Comparison of ENCODE assay signal across 17 cellular contexts in genomic region chr19:30172643-30173242, GRCh38.
DNase-seq lines count a peak whose midpoint lies in the region; ATAC-seq and TF ChIP-seq lines count a peak whose summit lies in the region.
"Had no signal": no experiment of that assay in that cellular context is flagged by ENCODE, and none has a peak within 500 bp of the region (broad histone marks: within the 10 kb centered on the region; RNA-seq: fewer than 3 reads in every experiment).

No MANE protein-coding gene starts in this region.

- no peaks in the 10 kb centered on the region for H3F3A ChIP-seq in smooth muscle cell (ENCODE audit: low read depth)

- H2BK15ac ChIP-seq in IMR-90 (ENCODE audit: low read depth, low read length): no peak overlapping the region

- in situ Hi-C loops in IMR-90 (cut with MboI; ENCODE audit: low sequenced_read_pairs): no loop called here

- peaks cover 44% of the 10 kb centered on the region for H3K9me3 ChIP-seq in IMR-90 (ENCODE audit: control insufficient read depth, insufficient read depth, low read length)
- H3K9me3 ChIP-seq in esophagus muscularis mucosa: no peaks in the 10 kb centered on the region
- no peaks in the 10 kb centered on the region for H3K9me3 ChIP-seq in mucosa of descending colon
- H3K9me3 ChIP-seq in vagina: no peaks in the 10 kb centered on the region
- H3K9me3 ChIP-seq in smooth muscle cell (replicated peaks; ENCODE audit: low read depth): no peaks in the 10 kb centered on the region
- H3K9me3 ChIP-seq: BLaER1, Caco-2 had no signal

- H2BK20ac ChIP-seq in IMR-90 (ENCODE audit: low read depth, low read length): no peak overlapping the region

- H3K4ac ChIP-seq in IMR-90 (ENCODE audit: low read depth, low read length): no peak overlapping the region

- no peak for TF ChIP-seq RAD21 in IMR-90 (IDR thresholded peaks at IDR 0.05; ENCODE audit: low read length)

- DNase-seq in IMR-90: no peak
- peak; percentile 83 for DNase-seq in esophagus muscularis mucosa (ENCODE audit: extremely low spot score)
- DNase-seq in mucosa of descending colon: peak in 1 of 3 donors; percentile 12
- DNase-seq in vagina (ENCODE audit: extremely low spot score in 2 of 2): peak; percentile 74 to 78
- no peak for DNase-seq in T-helper 1 cell
- DNase-seq in NCI-H446 (lab: John Stamatoyannopoulos, UW): no peak
- no peak for DNase-seq in smooth muscle cell (lab: John Stamatoyannopoulos, UW; ENCODE audit: unreplicated experiment)
- DNase-seq in activated naive CD4-positive, alpha-beta T cell treated with Interleukin-2 at 50 U/mL for 16 hours: no peak
- DNase-seq: AML-193; Caco-2; CD8-positive, alpha-beta memory T cell; DND-41; GDM1; H9; KBM-7 had no signal

- no peak for TF ChIP-seq EP300 in esophagus muscularis mucosa (IDR thresholded peaks at IDR 0.05)

- no peak overlapping the region for H4K8ac ChIP-seq in IMR-90 (ENCODE audit: low read depth in 2 of 2, low read length in 2 of 2)

- ATAC-seq in IMR-90 (ENCODE audit: low read depth): no peak
- peak; percentile 65 for ATAC-seq in mucosa of descending colon
- ATAC-seq: GM23338 had no signal

- H2AK9ac ChIP-seq in IMR-90 (replicated peaks; ENCODE audit: low read depth, low read length, poor library complexity): no peak overlapping the region

- no peak overlapping the region for H3K23ac ChIP-seq in IMR-90 (ENCODE audit: low read depth, low read length)

- H3K36me3 ChIP-seq in IMR-90 (ENCODE audit: control insufficient read depth, insufficient read depth, low read length) (no peaks in the 10 kb centered on the region), esophagus muscularis mucosa (no peaks in the 10 kb centered on the region), mucosa of descending colon (ENCODE audit: low read depth) (no peaks in the 10 kb centered on the region), vagina (no peaks in the 10 kb centered on the region), smooth muscle cell (ENCODE audit: low read depth) (no peaks in the 10 kb centered on the region)
- H3K36me3 ChIP-seq: BLaER1 had no signal

- H2AFZ ChIP-seq in IMR-90 (replicated peaks; ENCODE audit: low read length, poor library complexity) (peak overlapping the region; percentile 32), smooth muscle cell (ENCODE audit: low read depth) (no peak overlapping the region)
- H2AFZ ChIP-seq: GM23338 had no signal

- intact Hi-C loops in IMR-90 (cut with micrococcal nuclease) (no loop called here), esophagus muscularis mucosa (cut with DNase I) (no loop called here), mucosa of descending colon (cut with DNase I, micrococcal nuclease) (no loop called here), vagina (cut with DNase I) (no loop called here)

- no peak overlapping the region for H2AK5ac ChIP-seq in IMR-90 (ENCODE audit: low read depth, low read length)

- H3K18ac ChIP-seq in IMR-90 (ENCODE audit: low read depth, low read length): no peak overlapping the region

- no peak overlapping the region for H3K14ac ChIP-seq in IMR-90 (replicated peaks; ENCODE audit: low read depth, low read length)

- H4K91ac ChIP-seq in IMR-90 (ENCODE audit: insufficient read depth, low read depth, low read length): no peak overlapping the region

- CTCF ChIA-PET in IMR-90 (lab: Yijun Ruan, JAX): no interaction called here

- dilution Hi-C loops in IMR-90 (cut with HindIII; ENCODE audit: low sequenced_read_pairs, unreplicated experiment): no loop called here

- no peak overlapping the region for H3K27ac ChIP-seq in IMR-90 (ENCODE audit: insufficient read depth, low read length)
- no peak overlapping the region for H3K27ac ChIP-seq in esophagus muscularis mucosa (replicated peaks in 1 of 4)
- H3K27ac ChIP-seq in vagina: no peak overlapping the region
- no peak overlapping the region for H3K27ac ChIP-seq in smooth muscle cell (ENCODE audit: low read depth)
- H3K27ac ChIP-seq: BLaER1 had no signal

- POLR2A ChIA-PET in IMR-90 (lab: Charles Lee; ENCODE audit: unreplicated experiment): no interaction called here

- no peaks in the 10 kb centered on the region for H3K79me1 ChIP-seq in IMR-90 (ENCODE audit: low read depth in 1 of 2, low read length in 2 of 2)

- H3K4me1 ChIP-seq in IMR-90 (ENCODE audit: control insufficient read depth, insufficient read depth, low read length) (no peaks in the 10 kb centered on the region), esophagus muscularis mucosa (no peaks in the 10 kb centered on the region), mucosa of descending colon (ENCODE audit: low read depth) (peaks cover 7% of the 10 kb centered on the region), vagina (no peaks in the 10 kb centered on the region), smooth muscle cell (ENCODE audit: low read depth) (no peaks in the 10 kb centered on the region)
- H3K4me1 ChIP-seq: BLaER1, Caco-2 had no signal

- H4K5ac ChIP-seq in IMR-90 (ENCODE audit: low read depth, low read length): no peak overlapping the region

- H3K9me1 ChIP-seq in IMR-90 (ENCODE audit: insufficient read depth, low read length): no peaks in the 10 kb centered on the region

- H2BK5ac ChIP-seq in IMR-90 (ENCODE audit: low read depth, low read length, poor library complexity, severe bottlenecking): no peak overlapping the region

- TF ChIP-seq POLR2A in IMR-90 (IDR thresholded peaks at IDR 0.05; ENCODE audit: low read depth, low read length) (no peak), esophagus muscularis mucosa (IDR thresholded peaks at IDR 0.05; ENCODE audit: low read depth) (no peak), vagina (IDR thresholded peaks at IDR 0.05) (no peak)

- 48% methylated on average over 2 of the region's 8 CpGs; no CpG with 5 or more reads in 1 of the 2 experiments for WGBS in IMR-90 (ENCODE audit: extremely low coverage in 2 of 2, insufficient read length in 1 of 2), 2 experiments
- 33% methylated on average over 1 of the region's 8 CpGs for WGBS in esophagus muscularis mucosa
- 94% methylated on average over 8 of the region's 8 CpGs for WGBS in smooth muscle cell (ENCODE audit: low lambda C conversion rate)

- H4K20me1 ChIP-seq in IMR-90 (ENCODE audit: insufficient read depth, low read length) (no peaks in the 10 kb centered on the region), smooth muscle cell (ENCODE audit: low read depth) (no peaks in the 10 kb centered on the region)
- H4K20me1 ChIP-seq: BLaER1 had no signal

- H3K56ac ChIP-seq in IMR-90 (ENCODE audit: extremely low read depth, insufficient read depth, low read length): no peak overlapping the region

- H2BK120ac ChIP-seq in IMR-90 (ENCODE audit: low read depth, low read length): no peak overlapping the region

- H3K27me3 ChIP-seq in IMR-90 (ENCODE audit: control insufficient read depth, insufficient read depth, low read length) (no peaks in the 10 kb centered on the region), esophagus muscularis mucosa (peaks cover 0 to 34% (median 0%) of the 10 kb centered on the region in 4 donors), vagina (no peaks in the 10 kb centered on the region), smooth muscle cell (ENCODE audit: low read depth) (no peaks in the 10 kb centered on the region)
- H3K27me3 ChIP-seq: BLaER1 had no signal

- H3K4me2 ChIP-seq in IMR-90 (ENCODE audit: low read depth, low read length) (no peak overlapping the region), smooth muscle cell (no peak overlapping the region)
- H3K4me2 ChIP-seq: BLaER1, GM23338 had no signal

- no TSS peak for BruUV-seq in IMR-90 (replicated peaks; lab: Mats Ljungman, UMichigan)

- H3K4me3 ChIP-seq in IMR-90 (ENCODE audit: insufficient read depth, low read depth, low read length) (no peak overlapping the region), esophagus muscularis mucosa (no peak overlapping the region), mucosa of descending colon (no peak overlapping the region), vagina (no peak overlapping the region), smooth muscle cell (no peak overlapping the region)
- H3K4me3 ChIP-seq: BLaER1, GM23338 had no signal

- TF ChIP-seq CTCF in IMR-90 (conservative IDR thresholded peaks at IDR 0.05; ENCODE audit: low read depth, low read length) (no peak), esophagus muscularis mucosa (IDR thresholded peaks at IDR 0.05) (no peak), mucosa of descending colon (IDR thresholded peaks at IDR 0.05) (no peak), vagina (IDR thresholded peaks at IDR 0.05) (no peak), smooth muscle cell (IDR thresholded peaks at IDR 0.05; ENCODE audit: borderline replicate concordance, insufficient read depth, poor library complexity, severe bottlenecking) (no peak)

- no peaks in the 10 kb centered on the region for H3K79me2 ChIP-seq in smooth muscle cell (ENCODE audit: low read depth)

- no peak overlapping the region for H3K9ac ChIP-seq in IMR-90 (ENCODE audit: low read depth, low read length)
- H3K9ac ChIP-seq in smooth muscle cell (ENCODE audit: low read depth): no peak overlapping the region
- H3K9ac ChIP-seq: BLaER1 had no signal

TF ChIP-seq in IMR-90, 13 proteins besides CTCF, POLR2A, EP300 and RAD21 (continues in another document):
- TF ChIP-seq RCOR1 (IDR thresholded peaks at IDR 0.05; ENCODE audit: insufficient replicate concordance, low read length) (no peak), USF2 (IDR thresholded peaks at IDR 0.05; ENCODE audit: low read depth, low read length) (no peak), ELK1 (IDR thresholded peaks at IDR 0.05; ENCODE audit: borderline replicate concordance, low read depth, low read length) (no peak), NFE2L2 (IDR thresholded peaks at IDR 0.05; ENCODE audit: low read depth, low read length) (no peak), SMC3 (IDR thresholded peaks at IDR 0.05; ENCODE audit: low read depth, low read length) (no peak), RFX5 (IDR thresholded peaks at IDR 0.05; ENCODE audit: low read depth, low read length) (no peak), CEBPB (IDR thresholded peaks at IDR 0.05; ENCODE audit: low read depth, low read length) (no peak), MXI1 (IDR thresholded peaks at IDR 0.05; ENCODE audit: borderline replicate concordance, low read depth, low read length) (no peak), FOS (IDR thresholded peaks at IDR 0.05; ENCODE audit: low read depth, low read length) (no peak)

Comparison
In these comparisons a context has a peak if more than half of its experiments do, and no peak if none do; other contexts are left out.
1. DNase-seq: peak in esophagus muscularis mucosa (single experiment) and vagina (2 of 2); none in IMR-90 (single experiment), T-helper 1 cell (0 of 5), NCI-H446 (0 of 2), smooth muscle cell (single experiment) and activated naive CD4-positive, alpha-beta T cell treated with Interleukin-2 at 50 U/mL for 16 hours (single experiment).